24 cellular contexts compared by ENCODE assay signal in genomic region chr22:27137809-27138400, GRCh38.
DNase-seq lines count a peak whose midpoint lies in the region; ATAC-seq and TF ChIP-seq lines count a peak whose summit lies in the region.
"Had no signal": no experiment of that assay in that cellular context is flagged by ENCODE, and none has a peak within 500 bp of the region (broad histone marks: within the 10 kb centered on the region; RNA-seq: fewer than 3 reads in every experiment).

No MANE protein-coding gene starts in this region.

- H3K27ac Mint-ChIP-seq in endodermal cell, result no peak overlapping the region
- H3K27ac Mint-ChIP-seq: activated CD4-positive, alpha-beta T cell treated with anti-CD3 and anti-CD28 coated beads for 36 hours; activated naive CD4-positive, alpha-beta T cell treated with anti-CD3 and anti-CD28 coated beads for 36 hours; activated T-cell treated with anti-CD3 and anti-CD28 coated beads, Interleukin-2, amount 50 U/mL, for 72 hours had no signal

- TF ChIP-seq RAD21 in IMR-90 (IDR thresholded peaks at IDR 0.05; ENCODE audit: low read length), result no peak

- H3K4me1 ChIP-seq in IMR-90 (ENCODE audit: control insufficient read depth, insufficient read depth, low read length), result peaks cover 16% of the 10 kb centered on the region
- H3K4me1 ChIP-seq in endodermal cell (ENCODE audit: control insufficient read depth, insufficient read depth, low read length), result no peaks in the 10 kb centered on the region
- H3K4me1 ChIP-seq: Peyer's patch, prostate gland had no signal

- dilution Hi-C loops in IMR-90 (cut with HindIII; ENCODE audit: low sequenced_read_pairs, unreplicated experiment), result no loop called here

- TF ChIP-seq POLR2A in IMR-90 (IDR thresholded peaks at IDR 0.05; ENCODE audit: low read depth, low read length), result no peak

- no peak overlapping the region for H4K5ac ChIP-seq in IMR-90 (ENCODE audit: low read depth, low read length)

- in situ Hi-C loops in IMR-90 (cut with MboI; ENCODE audit: low sequenced_read_pairs), result no loop called here

- H2AK5ac ChIP-seq in IMR-90 (ENCODE audit: low read depth, low read length), result peak overlapping the region; percentile 53

- H3K4me3 Mint-ChIP-seq in endodermal cell, result no peak overlapping the region
- H3K4me3 Mint-ChIP-seq: activated CD4-positive, alpha-beta T cell treated with anti-CD3 and anti-CD28 coated beads for 36 hours; activated naive CD4-positive, alpha-beta T cell treated with anti-CD3 and anti-CD28 coated beads for 36 hours; activated T-cell treated with anti-CD3 and anti-CD28 coated beads, Interleukin-2, amount 50 U/mL, for 72 hours had no signal

- 0 out of 3 replicates have a peak overlapping the region, but pooled peaks have one; percentile 6 for H2BK15ac ChIP-seq in IMR-90 (ENCODE audit: low read depth, low read length)

- no peak overlapping the region; the same call in 1 of the 2 replicates for H4K91ac ChIP-seq in IMR-90 (ENCODE audit: insufficient read depth, low read depth, low read length)

- no peak overlapping the region for H3K4me3 ChIP-seq in IMR-90 (ENCODE audit: insufficient read depth, low read depth, low read length)
- no peak overlapping the region for H3K4me3 ChIP-seq in endodermal cell (ENCODE audit: low read length)
- H3K4me3 ChIP-seq: cardiac muscle cell, GM12878, lung, Peyer's patch, prostate gland, skin epidermis had no signal

- DNase-seq in NCI-H748 (lab: John Stamatoyannopoulos, UW; ENCODE audit: unreplicated experiment) (peak; percentile 42), NCI-H748 treated with DMSO at 0.1 percent for 48 hours (lab: John Stamatoyannopoulos, UW) (no peak), IMR-90 (no peak), endodermal cell (no peak), retina (peak; percentile 54), SW 1271 (lab: John Stamatoyannopoulos, UW) (no peak)
- DNase-seq: activated CD4-positive, alpha-beta T cell treated with anti-CD3 and anti-CD28 coated beads for 36 hours; activated naive CD4-positive, alpha-beta T cell treated with anti-CD3 and anti-CD28 coated beads for 36 hours; activated T-cell treated with anti-CD3 and anti-CD28 coated beads, Interleukin-2, amount 50 U/mL, for 72 hours; COR-L47; dermis blood vessel endothelial cell; HCEC 1CT; NCI-H1092 treated with DMSO at 0.1 percent for 48 hours; NCI-H2081; NCI-H510A; Peyer's patch; T-helper 2 cell had no signal

- no peak overlapping the region for H4K8ac ChIP-seq in IMR-90 (ENCODE audit: low read depth in 2 of 2, low read length in 2 of 2)

- POLR2A ChIA-PET in IMR-90 (lab: Charles Lee; ENCODE audit: unreplicated experiment), result no interaction called here

- H3K23ac ChIP-seq in IMR-90 (ENCODE audit: low read depth, low read length), result no peak overlapping the region

- intact Hi-C loops in IMR-90 (cut with micrococcal nuclease), result no loop called here

- no peak overlapping the region for H3K56ac ChIP-seq in IMR-90 (ENCODE audit: extremely low read depth, insufficient read depth, low read length)

- peaks cover 15% of the 10 kb centered on the region for H3K9me1 ChIP-seq in IMR-90 (ENCODE audit: insufficient read depth, low read length)

- H3K27ac ChIP-seq in IMR-90 (ENCODE audit: insufficient read depth, low read length) (no peak overlapping the region), endodermal cell (ENCODE audit: low read depth, low read length) (peak overlapping the region; percentile 11)
- H3K27ac ChIP-seq: cardiac muscle cell, Peyer's patch, prostate gland, skin epidermis had no signal

- no peaks in the 10 kb centered on the region for H3K79me1 ChIP-seq in IMR-90 (ENCODE audit: low read depth in 1 of 2, low read length in 2 of 2)

- no TSS peak for BruUV-seq in IMR-90 (replicated peaks; lab: Mats Ljungman, UMichigan)

- no peaks in the 10 kb centered on the region for H4K20me1 ChIP-seq in IMR-90 (ENCODE audit: insufficient read depth, low read length)

- TF ChIP-seq CTCF in IMR-90 (conservative IDR thresholded peaks at IDR 0.05; ENCODE audit: low read depth, low read length) (no peak), endodermal cell (conservative IDR thresholded peaks at IDR 0.05) (no peak)

- H2BK20ac ChIP-seq in IMR-90 (ENCODE audit: low read depth, low read length), result no peak overlapping the region

- H2AFZ ChIP-seq in IMR-90 (replicated peaks; ENCODE audit: low read length, poor library complexity), result no peak overlapping the region

- no peak overlapping the region for H2AK9ac ChIP-seq in IMR-90 (replicated peaks; ENCODE audit: low read depth, low read length, poor library complexity)

- no peaks in the 10 kb centered on the region for H3K4me1 Mint-ChIP-seq in endodermal cell
- H3K4me1 Mint-ChIP-seq: activated CD4-positive, alpha-beta T cell treated with anti-CD3 and anti-CD28 coated beads for 36 hours had no signal

- H3K4ac ChIP-seq in IMR-90 (ENCODE audit: low read depth, low read length), result peak overlapping the region; percentile 29; the same call in 1 of the 2 replicates

- H2BK120ac ChIP-seq in IMR-90 (ENCODE audit: low read depth, low read length), result peak overlapping the region; percentile 18

- no peak overlapping the region for H3K9ac ChIP-seq in IMR-90 (ENCODE audit: low read depth, low read length)
- no peak overlapping the region for H3K9ac ChIP-seq in endodermal cell (ENCODE audit: extremely low read depth, low read length, poor library complexity, severe bottlenecking)

- peak overlapping the region; percentile 7 for H2BK5ac ChIP-seq in IMR-90 (ENCODE audit: low read depth, low read length, poor library complexity, severe bottlenecking)

- no peaks in the 10 kb centered on the region for H3K36me3 ChIP-seq in IMR-90 (ENCODE audit: control insufficient read depth, insufficient read depth, low read length)
- H3K36me3 ChIP-seq in endodermal cell (ENCODE audit: control insufficient read depth, insufficient read depth, low read length), result no peaks in the 10 kb centered on the region
- H3K36me3 ChIP-seq: cardiac muscle cell, Peyer's patch, prostate gland had no signal

- H3K9me3 ChIP-seq in IMR-90 (ENCODE audit: control insufficient read depth, insufficient read depth, low read length), result peaks cover 7% of the 10 kb centered on the region
- no peaks in the 10 kb centered on the region for H3K9me3 ChIP-seq in endodermal cell (ENCODE audit: control insufficient read depth, low read length)
- H3K9me3 ChIP-seq: Peyer's patch, prostate gland had no signal

- H3K4me2 ChIP-seq in IMR-90 (ENCODE audit: low read depth, low read length), result no peak overlapping the region

- H3K14ac ChIP-seq in IMR-90 (replicated peaks; ENCODE audit: low read depth, low read length), result no peak overlapping the region

- CTCF ChIA-PET in IMR-90 (lab: Yijun Ruan, JAX), result interaction anchor here (1.1 kb wide), 1 partner anchor 9 kb away, joined by 3 read pairs; no protein-coding TSS in a partner anchor

- WGBS in IMR-90 (ENCODE audit: extremely low coverage in 2 of 2, insufficient read length in 1 of 2), 2 experiments, result 90% methylated on average over 5 of the region's 13 CpGs; no CpG with 5 or more reads in 1 of the 2 experiments
- WGBS in endodermal cell (ENCODE audit: insufficient coverage in 1 of 2, insufficient read length in 1 of 2), 2 experiments, result 86 to 97% methylated on average over 9 to 13 of the region's 13 CpGs

- H3K9me3 Mint-ChIP-seq in endodermal cell, result no peaks in the 10 kb centered on the region

- H3K27me3 ChIP-seq in IMR-90 (ENCODE audit: control insufficient read depth, insufficient read depth, low read length) (peaks cover 11% of the 10 kb centered on the region), endodermal cell (ENCODE audit: control insufficient read depth, insufficient read depth, low read length, poor library complexity, severe bottlenecking) (peaks cover 39% of the 10 kb centered on the region)
- H3K27me3 ChIP-seq: cardiac muscle cell, Peyer's patch had no signal

- H3K36me3 Mint-ChIP-seq in endodermal cell (ENCODE audit: low read depth), result no peaks in the 10 kb centered on the region

- ATAC-seq in IMR-90 (ENCODE audit: low read depth), result no peak
- no peak for ATAC-seq in GM18520 (IDR thresholded peaks at IDR 0.05; ENCODE audit: unreplicated experiment)
- ATAC-seq in GM21528 (IDR thresholded peaks at IDR 0.05; ENCODE audit: low FRiP score, unreplicated experiment), result no peak
- ATAC-seq: activated CD4-positive, alpha-beta T cell treated with anti-CD3 and anti-CD28 coated beads for 36 hours; activated T-cell treated with anti-CD3 and anti-CD28 coated beads, Interleukin-2, amount 50 U/mL, for 72 hours; GM12878 had no signal

- H3K27me3 Mint-ChIP-seq in endodermal cell (ENCODE audit: insufficient read depth), result peaks cover 47% of the 10 kb centered on the region

- H3K18ac ChIP-seq in IMR-90 (ENCODE audit: low read depth, low read length), result no peak overlapping the region

TF ChIP-seq in IMR-90, 13 proteins besides CTCF, POLR2A, EP300 and RAD21:
- TF ChIP-seq MXI1 (IDR thresholded peaks at IDR 0.05; ENCODE audit: borderline replicate concordance, low read depth, low read length) (no peak), FOS (IDR thresholded peaks at IDR 0.05; ENCODE audit: low read depth, low read length) (no peak)

Comparison
In these comparisons a context has a peak if more than half of its experiments do, and no peak if none do; other contexts are left out.
1. DNase-seq: peak in NCI-H748 (single experiment) and retina (single experiment); none in NCI-H748 treated with DMSO at 0.1 percent for 48 hours (single experiment), IMR-90 (single experiment), endodermal cell (single experiment) and SW 1271 (0 of 2).